ENCODE assay signal across 27 cellular contexts in the genomic region with DNA sequence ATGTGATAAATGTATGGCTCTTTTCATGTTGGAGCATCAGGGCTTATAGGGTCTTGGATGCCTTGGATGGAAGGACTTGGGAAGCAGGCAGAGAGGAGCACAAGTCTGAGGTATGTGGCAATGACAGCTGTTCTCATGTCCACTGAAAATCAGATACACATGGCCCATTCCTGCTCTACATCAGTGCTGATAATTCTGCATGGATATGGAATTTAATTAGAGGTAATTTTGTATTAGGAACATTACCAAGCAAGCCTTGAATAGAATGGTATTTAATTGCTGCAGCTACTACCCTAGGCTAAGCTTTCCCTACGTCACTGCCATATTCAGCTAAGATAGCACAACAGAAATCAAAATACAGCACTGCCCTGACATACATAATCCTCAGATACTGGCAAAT.
"Had no signal": no experiment of that assay in that cellular context is flagged by ENCODE, and none has a peak within 500 bp of the region (broad histone marks: within the 10 kb centered on the region; RNA-seq: fewer than 3 reads in every experiment).

No MANE protein-coding gene starts in this region.

- H3K36me3 Mint-ChIP-seq: activated CD4-positive, alpha-beta memory T cell treated with anti-CD3 and anti-CD28 coated beads for 36 hours; activated naive CD4-positive, alpha-beta T cell treated with anti-CD3 and anti-CD28 coated beads, Interleukin-2, amount 50 U/mL, for 72 hours; activated naive CD8-positive, alpha-beta T cell treated with anti-CD3 and anti-CD28 coated beads for 36 hours had no signal

- H3K27me3 Mint-ChIP-seq: activated CD4-positive, alpha-beta T cell treated with anti-CD3 and anti-CD28 coated beads, Interleukin-2, amount 10 ng/mL, durations not matched to agents 24 days and 14 days had no signal

- H3K9me3 Mint-ChIP-seq: activated B cell treated with CpG ODN at 0.5 μM for 24 hours; activated CD4-positive, alpha-beta memory T cell treated with anti-CD3 and anti-CD28 coated beads for 36 hours; activated CD4-positive, alpha-beta T cell treated with anti-CD3 and anti-CD28 coated beads, Interleukin-2, amount 10 ng/mL, durations not matched to agents 24 days and 14 days; activated CD8-positive, alpha-beta T cell treated with anti-CD3 and anti-CD28 coated beads for 36 hours; activated naive CD4-positive, alpha-beta T cell treated with anti-CD3 and anti-CD28 coated beads, Interleukin-2, amount 50 U/mL, for 72 hours; activated naive CD8-positive, alpha-beta T cell treated with anti-CD3 and anti-CD28 coated beads for 36 hours; activated T-cell treated with anti-CD3 and anti-CD28 coated beads, Interleukin-2, amount 50 U/mL, for 4 hours; activated T-cell treated with anti-CD3 and anti-CD28 coated beads, Interleukin-2, amount 50 U/mL, for 72 hours; activated T-helper 1 cell treated with anti-CD3 and anti-CD28 coated beads, Interleukin-12 subunit alpha, Interleukin-12 subunit beta, Interleukin-2, Interleukin-4 antibody, amounts not matched to agents 30 ng/mL and 10 ng/mL and 1 ng/mL, durations not matched to agents 14 hours and 24 hours and 36 hours; activated T-helper 17 cell treated with anti-CD3 and anti-CD28 coated beads, Interleukin-2, amount 50 U/mL, for 72 hours; T-helper 1 cell treated with Interleukin-12 subunit alpha and Interleukin-12 subunit beta and Interleukin-4 antibody, amounts not matched to agents 30 μg/mL and 1 μg/mL, for 36 hours; T-helper 2 cell treated with Interferon-gamma antibody and Interleukin-4, amounts not matched to agents 5 μg/mL and 100 μg/mL, for 36 hours had no signal

- H3K4me3 Mint-ChIP-seq: activated B cell treated with CpG ODN at 0.5 μM for 24 hours; activated CD4-positive, alpha-beta memory T cell treated with anti-CD3 and anti-CD28 coated beads for 36 hours; activated CD4-positive, alpha-beta T cell treated with anti-CD3 and anti-CD28 coated beads, Interleukin-2, amount 10 ng/mL, durations not matched to agents 24 days and 14 days; activated CD8-positive, alpha-beta T cell treated with anti-CD3 and anti-CD28 coated beads for 36 hours; activated naive CD8-positive, alpha-beta T cell treated with anti-CD3 and anti-CD28 coated beads for 36 hours; activated T-cell treated with anti-CD3 and anti-CD28 coated beads, Interleukin-2, amount 50 U/mL, for 4 hours; activated T-cell treated with anti-CD3 and anti-CD28 coated beads, Interleukin-2, amount 50 U/mL, for 72 hours; activated T-helper 1 cell treated with anti-CD3 and anti-CD28 coated beads, Interleukin-12 subunit alpha, Interleukin-12 subunit beta, Interleukin-2, Interleukin-4 antibody, amounts not matched to agents 30 ng/mL and 10 ng/mL and 1 ng/mL, durations not matched to agents 14 hours and 24 hours and 36 hours; activated T-helper 17 cell treated with anti-CD3 and anti-CD28 coated beads, Interleukin-2, amount 50 U/mL, for 72 hours; T-helper 1 cell treated with Interleukin-12 subunit alpha and Interleukin-12 subunit beta and Interleukin-4 antibody, amounts not matched to agents 30 μg/mL and 1 μg/mL, for 36 hours; T-helper 2 cell treated with Interferon-gamma antibody and Interleukin-4, amounts not matched to agents 5 μg/mL and 100 μg/mL, for 36 hours had no signal

- H3K27ac Mint-ChIP-seq: activated B cell treated with CpG ODN at 0.5 μM for 24 hours; activated CD4-positive, alpha-beta memory T cell treated with anti-CD3 and anti-CD28 coated beads for 36 hours; activated CD4-positive, alpha-beta T cell treated with anti-CD3 and anti-CD28 coated beads, Interleukin-2, amount 10 ng/mL, durations not matched to agents 24 days and 14 days; activated CD8-positive, alpha-beta T cell treated with anti-CD3 and anti-CD28 coated beads for 36 hours; activated naive CD4-positive, alpha-beta T cell treated with anti-CD3 and anti-CD28 coated beads, Interleukin-2, amount 50 U/mL, for 72 hours; activated naive CD8-positive, alpha-beta T cell treated with anti-CD3 and anti-CD28 coated beads for 36 hours; activated T-cell treated with anti-CD3 and anti-CD28 coated beads, Interleukin-2, amount 50 U/mL, for 72 hours; activated T-helper 1 cell treated with anti-CD3 and anti-CD28 coated beads, Interleukin-12 subunit alpha, Interleukin-12 subunit beta, Interleukin-2, Interleukin-4 antibody, amounts not matched to agents 30 ng/mL and 10 ng/mL and 1 ng/mL, durations not matched to agents 14 hours and 24 hours and 36 hours; activated T-helper 17 cell treated with anti-CD3 and anti-CD28 coated beads, Interleukin-2, amount 50 U/mL, for 72 hours; T-helper 1 cell treated with Interleukin-12 subunit alpha and Interleukin-12 subunit beta and Interleukin-4 antibody, amounts not matched to agents 30 μg/mL and 1 μg/mL, for 36 hours; T-helper 2 cell treated with Interferon-gamma antibody and Interleukin-4, amounts not matched to agents 5 μg/mL and 100 μg/mL, for 36 hours had no signal

- ATAC-seq: activated CD8-positive, alpha-beta T cell treated with anti-CD3 and anti-CD28 coated beads for 36 hours; activated naive CD4-positive, alpha-beta T cell treated with anti-CD3 and anti-CD28 coated beads, Interleukin-2, amount 50 U/mL, for 72 hours; activated T-cell treated with anti-CD3 and anti-CD28 coated beads, Interleukin-2, amount 50 U/mL, for 4 hours; activated T-cell treated with anti-CD3 and anti-CD28 coated beads, Interleukin-2, amount 50 U/mL, for 72 hours; activated T-helper 17 cell treated with anti-CD3 and anti-CD28 coated beads, Interleukin-2, amount 50 U/mL, for 72 hours; body of pancreas had no signal

- DNase-seq: activated B cell treated with CpG ODN at 0.5 μM for 24 hours; activated CD4-positive, alpha-beta T cell treated with anti-CD3 and anti-CD28 coated beads for 4 hours; activated CD4-positive, alpha-beta T cell treated with anti-CD3 and anti-CD28 coated beads, Interleukin-2, amount 50 U/mL, for 1 hour; activated CD4-positive, alpha-beta T cell treated with anti-CD3 and anti-CD28 coated beads, Interleukin-2, amount 50 U/mL, for 4 hours; activated CD4-positive, CD25-positive, alpha-beta regulatory T cell treated with anti-CD3 and anti-CD28 coated beads, Interleukin-2, amount 50 U/mL, for 72 hours; activated CD8-positive, alpha-beta memory T cell treated with anti-CD3 and anti-CD28 coated beads, Interleukin-2, amount 50 U/mL, for 4 hours; activated gamma-delta T cell; activated naive CD4-positive, alpha-beta T cell treated with anti-CD3 and anti-CD28 coated beads, Interleukin-2, amount 50 U/mL, for 16 hours; activated naive CD4-positive, alpha-beta T cell treated with Interleukin-2 at 50 U/mL for 16 hours; activated naive CD8-positive, alpha-beta T cell treated with anti-CD3 and anti-CD28 coated beads for 36 hours; activated T-cell treated with anti-CD3 and anti-CD28 coated beads for 4 hours; activated T-cell treated with anti-CD3 and anti-CD28 coated beads, Interleukin-2, amount 50 U/mL, for 1 hour; activated T-cell treated with anti-CD3 and anti-CD28 coated beads, Interleukin-2, amount 50 U/mL, for 4 hours; aorta; central memory CD4-positive, alpha-beta T cell; T-helper 1 cell; T-helper 9 cell had no signal

- H3K4me1 Mint-ChIP-seq: activated B cell treated with CpG ODN at 0.5 μM for 24 hours; activated CD4-positive, alpha-beta T cell treated with anti-CD3 and anti-CD28 coated beads, Interleukin-2, amount 10 ng/mL, durations not matched to agents 24 days and 14 days; activated naive CD8-positive, alpha-beta T cell treated with anti-CD3 and anti-CD28 coated beads for 36 hours; activated T-helper 17 cell treated with anti-CD3 and anti-CD28 coated beads, Interleukin-2, amount 50 U/mL, for 72 hours had no signal
